Comparison of ENCODE assay signal across 1 cellular context in the genomic region with DNA sequence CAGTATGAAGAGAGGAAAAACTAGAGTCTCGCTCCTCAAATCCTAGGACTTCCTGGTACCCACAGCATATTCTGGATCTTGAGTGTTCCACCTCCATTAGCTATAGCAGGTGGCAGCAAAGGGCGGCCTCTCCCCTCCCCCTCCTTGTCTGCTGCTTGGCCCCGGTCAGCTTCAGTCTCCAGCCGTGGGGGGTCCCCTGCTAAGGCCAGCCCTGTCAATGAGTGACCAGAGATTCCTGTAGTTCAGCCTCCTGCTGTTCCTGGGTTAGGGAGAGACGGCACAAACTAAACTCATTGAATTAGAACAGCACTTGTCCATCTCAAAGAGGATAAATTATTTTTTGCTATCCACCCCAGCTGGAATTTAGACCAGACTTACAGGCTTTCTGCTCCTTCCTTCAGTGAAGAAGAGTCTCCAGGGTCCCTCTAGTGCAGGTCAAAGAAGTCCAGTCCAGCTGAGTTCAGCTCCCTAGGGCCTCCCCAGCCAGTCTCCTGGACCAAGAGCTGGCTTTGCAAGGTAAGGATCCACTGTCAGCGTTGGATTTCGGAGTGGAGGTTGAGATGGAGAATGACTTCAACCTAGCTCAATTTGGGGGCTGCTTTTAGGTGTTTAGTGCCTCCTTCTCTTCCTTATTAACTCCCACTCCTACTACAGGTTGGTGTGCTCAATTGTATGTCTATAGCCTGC.
TF ChIP-seq lines count a peak whose summit lies in the region.

No MANE protein-coding gene starts in this region.

TF ChIP-seq in H1, 55 proteins besides CTCF, POLR2A, EP300 and RAD21:
- peak; percentile 44 for TF ChIP-seq EZH2 (IDR thresholded peaks at IDR 0.05; ENCODE audit: low read depth, low read length, severe bottlenecking)
- no peak for TF ChIP-seq TAF1 (IDR thresholded peaks at IDR 0.05; ENCODE audit: low read depth, low read length)
- TF ChIP-seq TAF7 (optimal IDR thresholded peaks at IDR 0.05; ENCODE audit: borderline replicate concordance, low read depth, low read length), result no peak
- TF ChIP-seq SUZ12 (IDR thresholded peaks at IDR 0.05; ENCODE audit: low read length), result peak; percentile 43; the same call in 1 of the 2 replicates
- TF ChIP-seq CBX8 (IDR thresholded peaks at IDR 0.05; ENCODE audit: borderline replicate concordance, low read depth, low read length), result no peak
